Comparison of ENCODE assay signal across 1 cellular context in the genomic region with DNA sequence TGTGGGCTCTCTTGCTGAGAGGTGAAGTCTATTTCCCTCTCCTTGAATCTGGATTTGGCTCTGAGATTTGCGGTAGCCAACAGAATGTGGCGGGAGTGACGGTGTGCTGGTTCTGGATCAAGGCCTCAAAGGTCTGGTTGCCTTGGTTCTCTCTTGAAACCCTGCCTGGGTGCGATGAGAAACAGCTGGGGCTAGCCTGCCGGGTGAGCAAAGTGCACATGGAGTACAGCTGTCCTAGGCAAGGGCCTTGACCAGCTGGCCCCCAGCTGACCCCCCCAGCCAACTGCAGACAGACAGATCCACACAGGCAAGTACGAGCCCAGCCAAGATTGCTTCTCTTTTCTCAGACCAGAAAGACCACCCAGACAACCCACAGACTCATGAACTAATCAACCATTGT.
TF ChIP-seq lines count a peak whose summit lies in the region.

No MANE protein-coding gene starts in this region.

TF ChIP-seq in liver, 16 proteins besides CTCF, POLR2A, EP300 and RAD21 (continued from another document):
- TF ChIP-seq, protein P1, sequence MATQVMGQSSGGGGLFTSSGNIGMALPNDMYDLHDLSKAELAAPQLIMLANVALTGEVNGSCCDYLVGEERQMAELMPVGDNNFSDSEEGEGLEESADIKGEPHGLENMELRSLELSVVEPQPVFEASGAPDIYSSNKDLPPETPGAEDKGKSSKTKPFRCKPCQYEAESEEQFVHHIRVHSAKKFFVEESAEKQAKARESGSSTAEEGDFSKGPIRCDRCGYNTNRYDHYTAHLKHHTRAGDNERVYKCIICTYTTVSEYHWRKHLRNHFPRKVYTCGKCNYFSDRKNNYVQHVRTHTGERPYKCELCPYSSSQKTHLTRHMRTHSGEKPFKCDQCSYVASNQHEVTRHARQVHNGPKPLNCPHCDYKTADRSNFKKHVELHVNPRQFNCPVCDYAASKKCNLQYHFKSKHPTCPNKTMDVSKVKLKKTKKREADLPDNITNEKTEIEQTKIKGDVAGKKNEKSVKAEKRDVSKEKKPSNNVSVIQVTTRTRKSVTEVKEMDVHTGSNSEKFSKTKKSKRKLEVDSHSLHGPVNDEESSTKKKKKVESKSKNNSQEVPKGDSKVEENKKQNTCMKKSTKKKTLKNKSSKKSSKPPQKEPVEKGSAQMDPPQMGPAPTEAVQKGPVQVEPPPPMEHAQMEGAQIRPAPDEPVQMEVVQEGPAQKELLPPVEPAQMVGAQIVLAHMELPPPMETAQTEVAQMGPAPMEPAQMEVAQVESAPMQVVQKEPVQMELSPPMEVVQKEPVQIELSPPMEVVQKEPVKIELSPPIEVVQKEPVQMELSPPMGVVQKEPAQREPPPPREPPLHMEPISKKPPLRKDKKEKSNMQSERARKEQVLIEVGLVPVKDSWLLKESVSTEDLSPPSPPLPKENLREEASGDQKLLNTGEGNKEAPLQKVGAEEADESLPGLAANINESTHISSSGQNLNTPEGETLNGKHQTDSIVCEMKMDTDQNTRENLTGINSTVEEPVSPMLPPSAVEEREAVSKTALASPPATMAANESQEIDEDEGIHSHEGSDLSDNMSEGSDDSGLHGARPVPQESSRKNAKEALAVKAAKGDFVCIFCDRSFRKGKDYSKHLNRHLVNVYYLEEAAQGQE (IDR thresholded peaks at IDR 0.05) = no peak
- TF ChIP-seq EGR1 (IDR thresholded peaks at IDR 0.05; ENCODE audit: low read depth in 2 of 2) (no peak), GABPA (IDR thresholded peaks at IDR 0.05 in 1 of 2, conservative IDR thresholded peaks at IDR 0.05 in 1 of 2) (no peak), SP1 (IDR thresholded peaks at IDR 0.05) (peak; percentile 77), NR2F2 (IDR thresholded peaks at IDR 0.05) (no peak), JUND (IDR thresholded peaks at IDR 0.05) (no peak)
- TF ChIP-seq, protein P2, sequence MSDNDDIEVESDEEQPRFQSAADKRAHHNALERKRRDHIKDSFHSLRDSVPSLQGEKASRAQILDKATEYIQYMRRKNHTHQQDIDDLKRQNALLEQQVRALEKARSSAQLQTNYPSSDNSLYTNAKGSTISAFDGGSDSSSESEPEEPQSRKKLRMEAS (IDR thresholded peaks at IDR 0.05) = no peak
- TF ChIP-seq, protein P3, sequence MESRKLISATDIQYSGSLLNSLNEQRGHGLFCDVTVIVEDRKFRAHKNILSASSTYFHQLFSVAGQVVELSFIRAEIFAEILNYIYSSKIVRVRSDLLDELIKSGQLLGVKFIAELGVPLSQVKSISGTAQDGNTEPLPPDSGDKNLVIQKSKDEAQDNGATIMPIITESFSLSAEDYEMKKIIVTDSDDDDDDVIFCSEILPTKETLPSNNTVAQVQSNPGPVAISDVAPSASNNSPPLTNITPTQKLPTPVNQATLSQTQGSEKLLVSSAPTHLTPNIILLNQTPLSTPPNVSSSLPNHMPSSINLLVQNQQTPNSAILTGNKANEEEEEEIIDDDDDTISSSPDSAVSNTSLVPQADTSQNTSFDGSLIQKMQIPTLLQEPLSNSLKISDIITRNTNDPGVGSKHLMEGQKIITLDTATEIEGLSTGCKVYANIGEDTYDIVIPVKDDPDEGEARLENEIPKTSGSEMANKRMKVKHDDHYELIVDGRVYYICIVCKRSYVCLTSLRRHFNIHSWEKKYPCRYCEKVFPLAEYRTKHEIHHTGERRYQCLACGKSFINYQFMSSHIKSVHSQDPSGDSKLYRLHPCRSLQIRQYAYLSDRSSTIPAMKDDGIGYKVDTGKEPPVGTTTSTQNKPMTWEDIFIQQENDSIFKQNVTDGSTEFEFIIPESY (IDR thresholded peaks at IDR 0.05) = no peak
